ENCODE assay signal across 2 cellular contexts in genomic region chr11:111571829-111572501, GRCh38.
TF ChIP-seq lines count a peak whose summit lies in the region.

No MANE protein-coding gene starts in this region.

TF ChIP-seq in IMR-90, 13 proteins besides CTCF, POLR2A, EP300 and RAD21 (continued from another document):
- TF ChIP-seq RCOR1 (IDR thresholded peaks at IDR 0.05; ENCODE audit: insufficient replicate concordance, low read length), result no peak
- no peak for TF ChIP-seq SMC3 (IDR thresholded peaks at IDR 0.05; ENCODE audit: low read depth, low read length)
- TF ChIP-seq BHLHE40 (IDR thresholded peaks at IDR 0.05; ENCODE audit: low read depth, low read length), result no peak
- no peak for TF ChIP-seq USF2 (IDR thresholded peaks at IDR 0.05; ENCODE audit: low read depth, low read length)
- no peak for TF ChIP-seq MXI1 (IDR thresholded peaks at IDR 0.05; ENCODE audit: borderline replicate concordance, low read depth, low read length)
- TF ChIP-seq MAZ (IDR thresholded peaks at IDR 0.05; ENCODE audit: borderline replicate concordance, low read depth, low read length), result no peak
- TF ChIP-seq RFX5 (IDR thresholded peaks at IDR 0.05; ENCODE audit: low read depth, low read length), result no peak
- no peak for TF ChIP-seq NFE2L2 (IDR thresholded peaks at IDR 0.05; ENCODE audit: low read depth, low read length)
- no peak for TF ChIP-seq MAFK (IDR thresholded peaks at IDR 0.05; ENCODE audit: low read depth, low read length)
- no peak for TF ChIP-seq ELK1 (IDR thresholded peaks at IDR 0.05; ENCODE audit: borderline replicate concordance, low read depth, low read length)

TF ChIP-seq in liver, 16 proteins besides CTCF, POLR2A, EP300 and RAD21 (continued from another document):
- peak in 1 of 2 donors; percentile 42 for TF ChIP-seq HNF4A (conservative IDR thresholded peaks at IDR 0.05)
- TF ChIP-seq RXRA (IDR thresholded peaks at IDR 0.05), result no peak
